ENCODE assay signal across 8 cellular contexts in genomic region chr2:43133708-43134570, GRCh38.
DNase-seq lines count a peak whose midpoint lies in the region; ATAC-seq and TF ChIP-seq lines count a peak whose summit lies in the region.

No MANE protein-coding gene starts in this region.

- H3K9me3 Mint-ChIP-seq in activated CD4-positive, alpha-beta memory T cell treated with anti-CD3 and anti-CD28 coated beads, Interleukin-2, amount 10 ng/mL, durations not matched to agents 7 days and 5 days, result no peaks in the 10 kb centered on the region
- H3K9me3 Mint-ChIP-seq in glutamatergic neuron (ENCODE audit: unreplicated experiment), result peaks cover 3% of the 10 kb centered on the region

- ATAC-seq in Right ventricle myocardium inferior (no peak), left ventricle myocardium superior (no peak), PC-3 (no peak)

- H3F3A ChIP-seq in PC-3 (ENCODE audit: low read length, unreplicated experiment), result no peaks in the 10 kb centered on the region

- H3K4me1 Mint-ChIP-seq in activated CD4-positive, alpha-beta memory T cell treated with anti-CD3 and anti-CD28 coated beads, Interleukin-2, amount 10 ng/mL, durations not matched to agents 7 days and 5 days, result peaks cover 100% of the 10 kb centered on the region
- H3K4me1 Mint-ChIP-seq in glutamatergic neuron (ENCODE audit: low read depth, unreplicated experiment), result peaks cover 5% of the 10 kb centered on the region

- POLR2A ChIA-PET in activated CD4-positive, alpha-beta memory T cell treated with anti-CD3 and anti-CD28 coated beads, Interleukin-2, amount 10 ng/mL, durations not matched to agents 7 days and 5 days (lab: Charles Lee), result interaction anchor here (0.7 to 21.7 kb wide), 12 partner anchors 14 to 462 kb away, joined by 3 to 1053 read pairs (median 13); partner anchors contain the start of genes THADA and ZFP36L2
- POLR2A ChIA-PET in PC-3 (lab: Charles Lee; ENCODE audit: unreplicated experiment), result no interaction called here

- H3K27ac Mint-ChIP-seq in activated CD4-positive, alpha-beta memory T cell treated with anti-CD3 and anti-CD28 coated beads, Interleukin-2, amount 10 ng/mL, durations not matched to agents 7 days and 5 days, result peak overlapping the region; percentile 99
- H3K27ac Mint-ChIP-seq in glutamatergic neuron (ENCODE audit: unreplicated experiment), result no peak overlapping the region

- H3K79me2 ChIP-seq in PC-3 (ENCODE audit: low read length), result no peaks in the 10 kb centered on the region

- intact Hi-C loops in Right ventricle myocardium inferior (cut with DNase I), result no loop called here
- intact Hi-C loops in left ventricle myocardium superior (cut with micrococcal nuclease), result loop anchor here (10.0 kb wide), 2 partner anchors 91 to 351 kb away; partner anchors contain the start of gene ZFP36L2
- intact Hi-C loops in PC-3 (cut with micrococcal nuclease), result loop anchor here (5.0 to 10.0 kb wide), 2 partner anchors 348 to 411 kb away; no protein-coding TSS in a partner anchor

- H3K36me3 ChIP-seq in PC-3 (ENCODE audit: low read depth, low read length), result no peaks in the 10 kb centered on the region

- H3K9me2 ChIP-seq in PC-3 (replicated peaks; ENCODE audit: low read length), result no peaks in the 10 kb centered on the region

- no peaks in the 10 kb centered on the region for H3K27me3 ChIP-seq in PC-3 (ENCODE audit: low read length)

- peaks cover 23% of the 10 kb centered on the region for H3K4me1 ChIP-seq in PC-3 (ENCODE audit: insufficient read depth, low read length)

- no TSS peak for BruUV-seq in PC-3 (replicated peaks; lab: Mats Ljungman, UMichigan)

- no peaks in the 10 kb centered on the region for H3K9me3 ChIP-seq in PC-3 (ENCODE audit: low read length)

- DNase-seq in Right ventricle myocardium inferior (ENCODE audit: missing footprints), result peak; percentile 89
- DNase-seq in left ventricle myocardium superior, result no peak
- peak; percentile 85 for DNase-seq in activated CD4-positive, alpha-beta memory T cell treated with anti-CD3 and anti-CD28 coated beads, Interleukin-2, amount 10 ng/mL, durations not matched to agents 7 days and 5 days
- DNase-seq in glutamatergic neuron, result peak; percentile 14
- peak in 2 of 3 experiments; percentile 47 to 67 for DNase-seq in stimulated activated CD4-positive, alpha-beta T cell treated with anti-CD3 and anti-CD28 coated beads, TNF-alpha, amount 100 ng/mL, for 24 hours (ENCODE audit: low read depth in 3 of 3)
- DNase-seq in PC-3, result no peak
- DNase-seq in NCI-H2081 (lab: John Stamatoyannopoulos, UW), result no peak
- no peak for DNase-seq in cerebellum (ENCODE audit: low spot score)

- no peaks in the 10 kb centered on the region for H3K27me3 Mint-ChIP-seq in activated CD4-positive, alpha-beta memory T cell treated with anti-CD3 and anti-CD28 coated beads, Interleukin-2, amount 10 ng/mL, durations not matched to agents 7 days and 5 days
- peaks cover 4% of the 10 kb centered on the region for H3K27me3 Mint-ChIP-seq in glutamatergic neuron (ENCODE audit: unreplicated experiment)

- H3K4me3 Mint-ChIP-seq in activated CD4-positive, alpha-beta memory T cell treated with anti-CD3 and anti-CD28 coated beads, Interleukin-2, amount 10 ng/mL, durations not matched to agents 7 days and 5 days, result peak overlapping the region; percentile 68
- no peak overlapping the region for H3K4me3 Mint-ChIP-seq in glutamatergic neuron (ENCODE audit: unreplicated experiment)

- no peak overlapping the region for H2AFZ ChIP-seq in PC-3 (ENCODE audit: low read length)

- H3K4me2 ChIP-seq in PC-3 (ENCODE audit: low read length), result no peak overlapping the region

- no peak overlapping the region for H3K4me3 ChIP-seq in PC-3 (ENCODE audit: low read length)

- peaks cover 9% of the 10 kb centered on the region for H3K36me3 Mint-ChIP-seq in activated CD4-positive, alpha-beta memory T cell treated with anti-CD3 and anti-CD28 coated beads, Interleukin-2, amount 10 ng/mL, durations not matched to agents 7 days and 5 days (ENCODE audit: low read depth)
- no peaks in the 10 kb centered on the region for H3K36me3 Mint-ChIP-seq in glutamatergic neuron (ENCODE audit: unreplicated experiment)

- no peaks in the 10 kb centered on the region for H4K20me1 ChIP-seq in PC-3 (ENCODE audit: low read length)

- H3K27ac ChIP-seq in PC-3 (ENCODE audit: low read length), result no peak overlapping the region

- CTCF ChIA-PET in activated CD4-positive, alpha-beta memory T cell treated with anti-CD3 and anti-CD28 coated beads, Interleukin-2, amount 10 ng/mL, durations not matched to agents 7 days and 5 days (lab: Charles Lee), result interaction anchor here (0.6 to 12.1 kb wide), 11 partner anchors 14 to 437 kb away, joined by 3 to 316 read pairs (median 12); partner anchors contain the start of gene ZFP36L2
- CTCF ChIA-PET in PC-3 (lab: Charles Lee), result no interaction called here

- TF ChIP-seq CTCF in glutamatergic neuron (IDR thresholded peaks at IDR 0.05; ENCODE audit: partially characterized antibody, unreplicated experiment) (no peak), PC-3 (conservative IDR thresholded peaks at IDR 0.05; ENCODE audit: low read depth, low read length) (no peak)

- no peak overlapping the region for H3K9ac ChIP-seq in PC-3 (ENCODE audit: low read length)

Comparison
In these comparisons a context has a peak if more than half of its experiments do, and no peak if none do; other contexts are left out.
1. DNase-seq: peak in Right ventricle myocardium inferior (single experiment), activated CD4-positive, alpha-beta memory T cell treated with anti-CD3 and anti-CD28 coated beads, Interleukin-2, amount 10 ng/mL, durations not matched to agents 7 days and 5 days (single experiment), glutamatergic neuron (single experiment) and stimulated activated CD4-positive, alpha-beta T cell treated with anti-CD3 and anti-CD28 coated beads, TNF-alpha, amount 100 ng/mL, for 24 hours (2 of 3); none in left ventricle myocardium superior (single experiment), PC-3 (single experiment), NCI-H2081 (0 of 2) and cerebellum (single experiment).